Comparison of ENCODE assay signal across 17 cellular contexts in the genomic region with DNA sequence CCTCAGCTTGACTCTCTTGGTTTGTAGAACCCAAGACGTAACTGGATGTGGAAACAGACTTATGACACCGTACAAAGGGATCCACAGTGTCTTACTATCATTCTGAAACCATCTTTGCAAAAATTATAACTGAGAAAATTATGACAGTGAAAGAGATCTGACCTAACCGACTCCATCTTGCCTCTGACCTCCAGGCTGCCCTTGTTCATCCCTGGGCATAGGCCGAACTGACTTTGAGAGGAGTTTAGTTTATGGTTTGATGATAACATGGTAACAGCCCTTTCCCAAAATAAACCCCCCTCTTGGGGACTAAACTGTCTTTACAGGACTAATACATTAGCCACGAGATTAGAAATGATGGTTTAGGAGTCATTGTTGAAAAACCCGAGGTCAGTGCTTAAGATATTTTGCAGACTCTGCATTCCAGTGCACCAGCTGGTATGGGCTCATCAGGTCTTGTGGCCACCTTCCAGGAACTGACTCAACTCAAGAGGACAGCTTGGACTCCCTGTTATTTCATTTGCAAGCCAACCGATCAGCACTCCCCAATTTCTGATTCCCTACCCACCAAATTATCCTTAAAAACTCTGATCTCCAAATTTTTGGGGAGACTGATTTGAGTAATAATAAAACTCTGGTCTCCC. TPM values are rescaled to one million over a fixed set of nuclear protein-coding genes. Genes with fewer than 3 reads are reported as not detected.
DNase-seq lines count a peak whose midpoint lies in the region; ATAC-seq and TF ChIP-seq lines count a peak whose summit lies in the region.
"Had no signal": no experiment of that assay in that cellular context is flagged by ENCODE, and none has a peak within 500 bp of the region (broad histone marks: within the 10 kb centered on the region; RNA-seq: fewer than 3 reads in every experiment).

No MANE protein-coding gene starts in this region.

- no peak overlapping the region for H2AFZ ChIP-seq in mammary epithelial cell (ENCODE audit: low read depth, low read length)
- H2AFZ ChIP-seq in MM.1S (ENCODE audit: low read length), result no peak overlapping the region

- H3K9ac ChIP-seq in mammary epithelial cell (ENCODE audit: insufficient read depth, low read length), result no peak overlapping the region
- no peak overlapping the region for H3K9ac ChIP-seq in MM.1S (ENCODE audit: low read length)

- no TSS peak for BruUV-seq in mammary epithelial cell (replicated peaks; lab: Mats Ljungman, UMichigan)

- in situ Hi-C loops in mammary epithelial cell (cut with MboI; ENCODE audit: low sequenced_read_pairs in 2 of 2), result no loop called here

- TF ChIP-seq CTCF in AG10803 (conservative IDR thresholded peaks at IDR 0.05; ENCODE audit: low read length) (no peak), mammary epithelial cell (conservative IDR thresholded peaks at IDR 0.05 in 1 of 2, IDR thresholded peaks at IDR 0.05 in 1 of 2; ENCODE audit: extremely low read depth in 1 of 2, insufficient read depth in 1 of 2, low read depth in 1 of 2, low read length in 2 of 2) (no peak), MM.1S (IDR thresholded peaks at IDR 0.05; ENCODE audit: low read length) (no peak)

- DNase-seq in AG10803 (ENCODE audit: low read depth) (peak; percentile 84), LHCN-M2 (ENCODE audit: low read depth) (peak; percentile 91), mammary epithelial cell (peak; percentile 57), myocyte (ENCODE audit: low read depth) (peak; percentile 93), MM.1S (no peak), middle frontal gyrus (ENCODE audit: extremely low spot score, low spot score) (no peak)
- DNase-seq: activated naive CD4-positive, alpha-beta T cell treated with Interleukin-2 at 50 U/mL for 16 hours; foreskin melanocyte; islet precursor cell; midbrain; NCI-H2171; posterior cingulate gyrus; stimulated activated CD4-positive, alpha-beta T cell treated with anti-CD3 and anti-CD28 coated beads, Interleukin-1b, Interleukin-23, amount 100 ng/mL, for 48 hours; upper lobe of right lung; WERI-Rb-1 had no signal

- H3K9me2 ChIP-seq in MM.1S (replicated peaks; ENCODE audit: insufficient read depth, low read length), result no peaks in the 10 kb centered on the region

- H3F3A ChIP-seq in MM.1S (ENCODE audit: insufficient read depth, low read length), result no peaks in the 10 kb centered on the region

- intact Hi-C loops in mammary epithelial cell (cut with micrococcal nuclease), result no loop called here

- H3K4me1 ChIP-seq in mammary epithelial cell (ENCODE audit: insufficient read depth, low read length), result no peaks in the 10 kb centered on the region
- H3K4me1 ChIP-seq in MM.1S (ENCODE audit: low read length), result no peaks in the 10 kb centered on the region
- H3K4me1 ChIP-seq: upper lobe of right lung had no signal

- H3K9me3 ChIP-seq in mammary epithelial cell (replicated peaks; ENCODE audit: insufficient read depth, low read length) (peaks cover 3% of the 10 kb centered on the region), MM.1S (replicated peaks; ENCODE audit: insufficient read depth, low read length) (no peaks in the 10 kb centered on the region)
- H3K9me3 ChIP-seq: upper lobe of right lung had no signal

- WGBS in mammary epithelial cell (ENCODE audit: low coverage, missing lambda C conversion rate), result 64% methylated on average over 7 of the region's 7 CpGs

- H3K4me3 ChIP-seq in AG10803 (ENCODE audit: low read length) (no peak overlapping the region), mammary epithelial cell (replicated peaks in 1 of 3; ENCODE audit: insufficient read depth in 1 of 3, low read depth in 2 of 3, low read length in 3 of 3) (no peak overlapping the region), MM.1S (ENCODE audit: low read length) (no peak overlapping the region)
- H3K4me3 ChIP-seq: upper lobe of right lung had no signal

- no peaks in the 10 kb centered on the region for H3K36me3 ChIP-seq in mammary epithelial cell (ENCODE audit: insufficient read depth, low read length)
- H3K36me3 ChIP-seq in MM.1S (replicated peaks; ENCODE audit: insufficient read depth, low read length), result no peaks in the 10 kb centered on the region
- H3K36me3 ChIP-seq: upper lobe of right lung, WERI-Rb-1 had no signal

- H3K27me3 ChIP-seq in mammary epithelial cell (ENCODE audit: insufficient read depth, low read length) (no peaks in the 10 kb centered on the region), MM.1S (replicated peaks; ENCODE audit: insufficient read depth, low read length) (no peaks in the 10 kb centered on the region)
- H3K27me3 ChIP-seq: upper lobe of right lung had no signal

- ATAC-seq in GM21528 (IDR thresholded peaks at IDR 0.05; ENCODE audit: low FRiP score, unreplicated experiment) (no peak), HG03135 (IDR thresholded peaks at IDR 0.05; ENCODE audit: unreplicated experiment) (no peak)

- CTCF ChIA-PET in mammary epithelial cell (lab: Charles Lee; ENCODE audit: low non-redundant PET), result no interaction called here

- no peaks in the 10 kb centered on the region for H4K20me1 ChIP-seq in mammary epithelial cell (ENCODE audit: insufficient read depth, low read length)
- H4K20me1 ChIP-seq in MM.1S (ENCODE audit: insufficient read depth, low read length), result no peaks in the 10 kb centered on the region

- dilution Hi-C loops in mammary epithelial cell (cut with HindIII; ENCODE audit: low sequenced_read_pairs), result no loop called here

- H3K27ac ChIP-seq in mammary epithelial cell (ENCODE audit: insufficient read depth, low read depth, low read length), result no peak overlapping the region
- no peak overlapping the region for H3K27ac ChIP-seq in MM.1S (ENCODE audit: low read length)
- H3K27ac ChIP-seq: upper lobe of right lung, WERI-Rb-1 had no signal

- no peaks in the 10 kb centered on the region for H3K79me2 ChIP-seq in mammary epithelial cell (ENCODE audit: insufficient read depth, low read length)
- no peaks in the 10 kb centered on the region for H3K79me2 ChIP-seq in MM.1S (ENCODE audit: low read length)

- H3K4me2 ChIP-seq in mammary epithelial cell (ENCODE audit: insufficient read depth, low read depth, low read length) (no peak overlapping the region), MM.1S (ENCODE audit: low read depth, low read length) (no peak overlapping the region)

RNA-seq across cellular contexts. Expression of a gene that starts 49.6 kb away (rescaled TPM):
- 50.2 and 52.2 TPM in 2 replicates for total RNA-seq in LHCN-M2 (2014; rRNA removed)
- polyA plus RNA-seq in LHCN-M2 (2012), result 14.1 TPM
- 10 to 100 TPM; 34.2 to 43.0 TPM for total RNA-seq in mammary epithelial cell
- 18.9 TPM for polyA plus RNA-seq in mammary epithelial cell
- polyA minus RNA-seq in mammary epithelial cell, result 9.7 TPM
- 106 and 122 TPM in 2 replicates for total RNA-seq in myocyte
- 39.5 TPM for polyA plus RNA-seq in myocyte (2012)

RNA-seq across cellular contexts. Expression of a gene that starts 49.9 kb away (rescaled TPM):
- total RNA-seq in LHCN-M2 (2014; rRNA removed), result 20.6 and 29.0 TPM in 2 replicates
- polyA plus RNA-seq in LHCN-M2 (2012), result 5.7 TPM
- total RNA-seq in mammary epithelial cell, result 10 to 100 TPM in 1 of 2 donors, 1 to 10 TPM in 1; 8.0 to 19.9 TPM
- polyA plus RNA-seq in mammary epithelial cell, result 10.3 TPM
- 7.3 TPM for polyA minus RNA-seq in mammary epithelial cell
- 17.6 and 22.5 TPM in 2 replicates for total RNA-seq in myocyte
- polyA plus RNA-seq in myocyte (2012), result 7.6 TPM

Comparison
In these comparisons a context has a peak if more than half of its experiments do, and no peak if none do; other contexts are left out.
1. DNase-seq: peak in AG10803 (single experiment), LHCN-M2 (single experiment), mammary epithelial cell (single experiment) and myocyte (single experiment); none in MM.1S (single experiment) and middle frontal gyrus (single experiment).